23 cellular contexts compared by ENCODE assay signal in genomic region chr2:107419191-107419590, GRCh38.
"Had no signal": no experiment of that assay in that cellular context is flagged by ENCODE, and none has a peak within 500 bp of the region (broad histone marks: within the 10 kb centered on the region; RNA-seq: fewer than 3 reads in every experiment).

No MANE protein-coding gene starts in this region.

- H3K4me3 ChIP-seq: left lung, right lobe of liver, skin epidermis, stomach, tibial artery had no signal

- H2AFZ ChIP-seq: parathyroid adenoma had no signal

- DNase-seq: activated CD4-positive, alpha-beta T cell treated with anti-CD3 and anti-CD28 coated beads for 36 hours; activated CD4-positive, alpha-beta T cell treated with anti-CD3 and anti-CD28 coated beads, Interleukin-2, amount 50 U/mL, for 48 hours; activated CD4-positive, CD25-positive, alpha-beta regulatory T cell; activated CD8-positive, alpha-beta memory T cell treated with anti-CD3 and anti-CD28 coated beads, Interleukin-2, amount 50 U/mL, for 48 hours; activated gamma-delta T cell treated with Interleukin-2 at 50 U/mL for 16 hours; activated naive CD4-positive, alpha-beta T cell treated with anti-CD3 and anti-CD28 coated beads, Interleukin-2, amount 50 U/mL, for 16 hours; activated T-cell treated with anti-CD3 and anti-CD28 coated beads, Interleukin-2, amount 50 U/mL, for 24 hours; amniotic stem cell; brain microvascular endothelial cell; central memory CD4-positive, alpha-beta T cell; foreskin fibroblast; head of caudate nucleus; left lung; naive thymus-derived CD4-positive, alpha-beta T cell; occipital lobe; right lobe of liver; stimulated activated CD4-positive, alpha-beta T cell treated with anti-CD3 and anti-CD28 coated beads, Interleukin-1b, Interleukin-23, amount 100 ng/mL, for 48 hours; stimulated activated naive B cell treated with anti-CD40 and anti-IgM and Interleukin-4, amounts not matched to agents 10 μg/mL and 1 μg/mL and 100 μg/mL, for 72 hours; stomach; tibial artery had no signal

- H3K9ac ChIP-seq: parathyroid adenoma had no signal

- H3K27me3 ChIP-seq: brain microvascular endothelial cell, left lung, right lobe of liver, stomach, tibial artery had no signal

- H3K36me3 ChIP-seq: brain microvascular endothelial cell, left lung, right lobe of liver, stomach, tibial artery had no signal

- H3K27ac ChIP-seq: brain microvascular endothelial cell, left lung, parathyroid adenoma, right lobe of liver, skin epidermis, stomach, tibial artery had no signal

- H3K9me3 ChIP-seq: left lung, right lobe of liver, stomach, tibial artery had no signal

- ATAC-seq: activated CD4-positive, alpha-beta T cell treated with anti-CD3 and anti-CD28 coated beads for 36 hours; esophagus mucosa; left lung; naive thymus-derived CD4-positive, alpha-beta T cell; right lobe of liver; stimulated activated naive B cell treated with anti-CD40 and anti-IgM and Interleukin-4, amounts not matched to agents 10 μg/mL and 1 μg/mL and 100 μg/mL, for 72 hours had no signal

- H3K79me2 ChIP-seq: parathyroid adenoma had no signal

- H3K4me1 ChIP-seq: left lung, parathyroid adenoma, right lobe of liver had no signal
